ENCODE assay signal across 1 cellular context in the genomic region with DNA sequence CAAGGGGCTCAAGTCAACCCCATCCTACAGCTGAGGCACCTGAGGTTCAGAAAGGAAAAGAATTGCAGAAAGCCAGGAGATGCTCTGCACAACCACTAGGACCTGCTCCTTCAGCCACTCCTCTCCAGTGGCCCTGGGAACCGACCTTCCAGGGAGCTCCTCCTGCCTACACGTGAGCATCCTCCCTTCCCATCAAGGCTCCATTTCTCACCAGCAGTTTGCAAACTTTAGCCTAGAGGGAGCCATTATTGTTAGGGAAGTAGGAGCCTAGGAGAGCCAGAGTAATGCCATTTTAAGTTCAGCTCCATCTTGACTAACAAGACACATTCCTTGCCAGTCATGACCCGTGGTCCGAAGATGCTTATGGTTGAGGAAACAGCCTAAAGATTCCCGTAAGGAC.
TF ChIP-seq lines count a peak whose summit lies in the region.

No MANE protein-coding gene starts in this region.

TF ChIP-seq in HCT116, 20 proteins besides CTCF, POLR2A, EP300 and RAD21 (continued from another document):
- TF ChIP-seq POLR2AphosphoS5 (IDR thresholded peaks at IDR 0.05; ENCODE audit: low read depth, low read length) = no peak
- no peak for TF ChIP-seq EZH2phosphoT487 (IDR thresholded peaks at IDR 0.05; ENCODE audit: borderline replicate concordance)
- TF ChIP-seq ZFX (IDR thresholded peaks at IDR 0.05) = no peak
- no peak for TF ChIP-seq SIN3A (IDR thresholded peaks at IDR 0.05; ENCODE audit: low read depth)
- TF ChIP-seq EGR1 (IDR thresholded peaks at IDR 0.05; ENCODE audit: low read depth) = no peak
- TF ChIP-seq FOSL1 (IDR thresholded peaks at IDR 0.05; ENCODE audit: low read depth) = no peak
